Comparison of ENCODE assay signal across 14 cellular contexts in the genomic region with DNA sequence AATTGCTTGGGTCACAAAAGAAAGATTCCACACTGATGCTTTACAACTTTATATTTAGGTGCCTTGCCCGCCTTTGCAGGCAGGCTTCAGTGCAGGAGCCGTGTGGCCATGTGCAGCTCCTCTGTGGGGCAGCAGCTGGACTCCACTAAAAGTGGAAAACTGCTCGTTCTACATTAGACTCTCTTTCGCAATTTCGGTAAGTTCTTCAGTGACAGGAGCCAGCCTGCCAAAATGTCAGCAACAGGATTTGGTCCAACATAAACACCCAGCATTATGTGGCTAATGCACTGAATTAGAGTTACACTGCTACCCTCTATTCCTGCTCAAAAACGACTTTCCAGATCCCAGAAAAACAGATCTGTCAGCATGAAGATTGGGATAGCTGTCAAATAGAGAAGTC.
DNase-seq lines count a peak whose midpoint lies in the region; ATAC-seq and TF ChIP-seq lines count a peak whose summit lies in the region.
"Had no signal": no experiment of that assay in that cellular context is flagged by ENCODE, and none has a peak within 500 bp of the region (broad histone marks: within the 10 kb centered on the region; RNA-seq: fewer than 3 reads in every experiment).

No MANE protein-coding gene starts in this region.

- H3K4me3 ChIP-seq in GM23248 = no peak overlapping the region
- H3K4me3 ChIP-seq in coronary artery = no peak overlapping the region
- H3K4me3 ChIP-seq in smooth muscle cell = no peak overlapping the region

- in situ Hi-C loops in GM23248 (cut with MboI) = no loop called here

- H3F3A ChIP-seq in GM23248 (ENCODE audit: insufficient read depth) (0 out of 2 replicates have a peak, but pooled peaks cover 8% of the 10 kb centered on the region), smooth muscle cell (ENCODE audit: low read depth) (peaks cover 7% of the 10 kb centered on the region)

- H3K36me3 ChIP-seq in GM23248 (ENCODE audit: low read depth) (no peaks in the 10 kb centered on the region), smooth muscle cell (ENCODE audit: low read depth) (no peaks in the 10 kb centered on the region)
- H3K36me3 ChIP-seq: BE2C had no signal

- intact Hi-C loops in left colon (cut with DNase I, micrococcal nuclease) = no loop called here

- H3K27ac ChIP-seq in GM23248 (no peak overlapping the region), coronary artery (peak overlapping the region in 1 of 2 donors; percentile 42), smooth muscle cell (ENCODE audit: low read depth) (no peak overlapping the region)

- TF ChIP-seq CTCF in coronary artery (IDR thresholded peaks at IDR 0.05) (no peak), smooth muscle cell (IDR thresholded peaks at IDR 0.05; ENCODE audit: borderline replicate concordance, insufficient read depth, poor library complexity, severe bottlenecking) (no peak)

- H2AFZ ChIP-seq in GM23248 (no peak overlapping the region), smooth muscle cell (ENCODE audit: low read depth) (no peak overlapping the region)

- peak; percentile 48 for DNase-seq in GM23248
- DNase-seq in coronary artery (ENCODE audit: low spot score) = peak; percentile 79
- peak; percentile 13 to 35 for DNase-seq in left colon
- no peak for DNase-seq in smooth muscle cell (lab: John Stamatoyannopoulos, UW; ENCODE audit: unreplicated experiment)
- DNase-seq in cerebellum (ENCODE audit: low spot score) = no peak
- DNase-seq in middle frontal gyrus (ENCODE audit: extremely low spot score, low spot score) = no peak
- DNase-seq: activated CD8-positive, alpha-beta T cell treated with anti-CD3 and anti-CD28 coated beads for 36 hours; activated effector memory CD4-positive, alpha-beta T cell treated with anti-CD3 and anti-CD28 coated beads, Interleukin-2, amount 50 U/mL, for 16 hours; BE2C; HCEC 1CT; NCI-H1694 treated with DMSO at 0.1 percent for 48 hours; NCI-H748 treated with DMSO at 0.1 percent for 48 hours had no signal

- ATAC-seq in left colon = no peak
- ATAC-seq in GM21390 (IDR thresholded peaks at IDR 0.05; ENCODE audit: unreplicated experiment) = no peak
- ATAC-seq in HG03460 (IDR thresholded peaks at IDR 0.05; ENCODE audit: unreplicated experiment) = no peak
- ATAC-seq: activated CD8-positive, alpha-beta T cell treated with anti-CD3 and anti-CD28 coated beads for 36 hours had no signal

- WGBS in GM23248 (ENCODE audit: low coverage in 1 of 2, low lambda C conversion rate in 2 of 2, missing lambda C conversion rate in 2 of 2), 2 experiments = 6% methylated on average over 6 of the region's 6 CpGs
- 34% methylated on average over 6 of the region's 6 CpGs for WGBS in smooth muscle cell (ENCODE audit: low lambda C conversion rate)

- H3K4me2 ChIP-seq in GM23248 (ENCODE audit: unreplicated experiment) = no peak overlapping the region
- H3K4me2 ChIP-seq in smooth muscle cell = peak overlapping the region; percentile 53

- H3K79me2 ChIP-seq in GM23248 (ENCODE audit: insufficient read depth) (no peaks in the 10 kb centered on the region), smooth muscle cell (ENCODE audit: low read depth) (no peaks in the 10 kb centered on the region)

- no peak overlapping the region for H3K9ac ChIP-seq in GM23248
- no peak overlapping the region for H3K9ac ChIP-seq in smooth muscle cell (ENCODE audit: low read depth)

- H3K4me1 ChIP-seq in GM23248 (ENCODE audit: insufficient read depth) (peaks cover 15% of the 10 kb centered on the region; the same call in 1 of the 2 replicates), smooth muscle cell (ENCODE audit: low read depth) (no peaks in the 10 kb centered on the region)
- H3K4me1 ChIP-seq: BE2C had no signal

- H3K27me3 ChIP-seq in GM23248 (replicated peaks; ENCODE audit: insufficient read depth) = no peaks in the 10 kb centered on the region
- no peaks in the 10 kb centered on the region for H3K27me3 ChIP-seq in smooth muscle cell (ENCODE audit: low read depth)
- H3K27me3 ChIP-seq: BE2C had no signal

- H3K9me2 ChIP-seq in GM23248 (ENCODE audit: insufficient read depth) = no peaks in the 10 kb centered on the region

- H3K9me3 ChIP-seq in GM23248 (ENCODE audit: low read depth) = no peaks in the 10 kb centered on the region
- peaks cover 8% of the 10 kb centered on the region for H3K9me3 ChIP-seq in smooth muscle cell (replicated peaks; ENCODE audit: low read depth)
- H3K9me3 ChIP-seq: BE2C had no signal

- H4K20me1 ChIP-seq in GM23248 (ENCODE audit: insufficient read depth) = no peaks in the 10 kb centered on the region
- H4K20me1 ChIP-seq in smooth muscle cell (ENCODE audit: low read depth) = no peaks in the 10 kb centered on the region

Comparison
In these comparisons a context has a peak if more than half of its experiments do, and no peak if none do; other contexts are left out.
1. DNase-seq: peak in GM23248 (single experiment), coronary artery (single experiment) and left colon (2 of 2); none in smooth muscle cell (single experiment), cerebellum (single experiment) and middle frontal gyrus (single experiment).